In genomic region chr1:15834406-15835204, GRCh38 we compare ENCODE assay signal across 1 cellular context.
TF ChIP-seq lines count a peak whose summit lies in the region.

No MANE protein-coding gene starts in this region.

TF ChIP-seq in HepG2, 621 proteins besides CTCF, POLR2A, EP300 and RAD21 (continued from another document and continues in another):
- peak; percentile 50 for TF ChIP-seq MYPOP (CRISPR knock-in tag; IDR thresholded peaks at IDR 0.05)
- TF ChIP-seq NKX3-1 (CRISPR knock-in tag; IDR thresholded peaks at IDR 0.05), result peak; percentile 85
- TF ChIP-seq SRF (IDR thresholded peaks at IDR 0.05; ENCODE audit: low read depth, low read length), result no peak
- TF ChIP-seq TEAD3 (CRISPR knock-in tag; optimal IDR thresholded peaks at IDR 0.05; ENCODE audit: borderline replicate concordance), result peak; percentile 23
- peak; percentile 58; the same call in 1 of the 2 replicates for TF ChIP-seq BORCS8-MEF2B (CRISPR knock-in tag; IDR thresholded peaks at IDR 0.05)
- TF ChIP-seq, protein P1, sequence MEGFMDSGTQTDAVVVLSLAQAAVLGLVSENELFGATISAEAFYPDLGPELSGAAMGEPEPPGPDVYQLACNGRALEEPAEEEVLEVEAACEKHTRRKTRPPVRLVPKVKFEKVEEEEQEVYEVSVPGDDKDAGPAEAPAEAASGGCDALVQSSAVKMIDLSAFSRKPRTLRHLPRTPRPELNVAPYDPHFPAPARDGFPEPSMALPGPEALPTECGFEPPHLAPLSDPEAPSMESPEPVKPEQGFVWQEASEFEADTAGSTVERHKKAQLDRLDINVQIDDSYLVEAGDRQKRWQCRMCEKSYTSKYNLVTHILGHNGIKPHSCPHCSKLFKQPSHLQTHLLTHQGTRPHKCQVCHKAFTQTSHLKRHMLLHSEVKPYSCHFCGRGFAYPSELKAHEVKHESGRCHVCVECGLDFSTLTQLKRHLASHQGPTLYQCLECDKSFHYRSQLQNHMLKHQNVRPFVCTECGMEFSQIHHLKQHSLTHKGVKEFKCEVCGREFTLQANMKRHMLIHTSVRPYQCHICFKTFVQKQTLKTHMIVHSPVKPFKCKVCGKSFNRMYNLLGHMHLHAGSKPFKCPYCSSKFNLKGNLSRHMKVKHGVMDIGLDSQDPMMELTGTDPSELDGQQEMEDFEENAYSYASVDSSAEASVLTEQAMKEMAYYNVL (CRISPR knock-in tag; IDR thresholded peaks at IDR 0.05; ENCODE audit: borderline replicate concordance), result 0 out of 2 replicates have a peak, but pooled peaks have one; percentile 19
- TF ChIP-seq ZNF30 (CRISPR knock-in tag; IDR thresholded peaks at IDR 0.05), result peak; percentile 78; the same call in 1 of the 2 replicates
- peak; percentile 76; the same call in 1 of the 2 replicates for TF ChIP-seq SMAD3 (CRISPR knock-in tag; IDR thresholded peaks at IDR 0.05)
- no peak for TF ChIP-seq CSRNP2 (CRISPR knock-in tag; conservative IDR thresholded peaks at IDR 0.05; ENCODE audit: low read depth)
- TF ChIP-seq ZBTB7A (CRISPR knock-in tag; IDR thresholded peaks at IDR 0.05), result no peak
- peak; percentile 68; the same call in 1 of the 2 replicates for TF ChIP-seq ZNF44 (CRISPR knock-in tag; IDR thresholded peaks at IDR 0.05)
- TF ChIP-seq POLR2AphosphoS5 (IDR thresholded peaks at IDR 0.05; ENCODE audit: low read depth, low read length), result peak; percentile 75
- TF ChIP-seq SKI (IDR thresholded peaks at IDR 0.05; ENCODE audit: partially characterized antibody), result peak; percentile 64
- peak; percentile 86 for TF ChIP-seq ZNF687 (CRISPR knock-in tag; IDR thresholded peaks at IDR 0.05)
- no peak for TF ChIP-seq ZNF780A (CRISPR knock-in tag; IDR thresholded peaks at IDR 0.05)
- TF ChIP-seq HNF4A (CRISPR knock-in tag; IDR thresholded peaks at IDR 0.05), result no peak; the same call in 1 of the 2 replicates
- no peak for TF ChIP-seq EHMT2 (IDR thresholded peaks at IDR 0.05; ENCODE audit: borderline replicate concordance, low read depth, low read length)
- peak; percentile 45; the same call in 1 of the 2 replicates for TF ChIP-seq ZNF879 (CRISPR knock-in tag; IDR thresholded peaks at IDR 0.05)
- TF ChIP-seq KDM2A (CRISPR knock-in tag; IDR thresholded peaks at IDR 0.05; ENCODE audit: borderline replicate concordance, low read depth), result peak; percentile 82
- TF ChIP-seq, protein P2, sequence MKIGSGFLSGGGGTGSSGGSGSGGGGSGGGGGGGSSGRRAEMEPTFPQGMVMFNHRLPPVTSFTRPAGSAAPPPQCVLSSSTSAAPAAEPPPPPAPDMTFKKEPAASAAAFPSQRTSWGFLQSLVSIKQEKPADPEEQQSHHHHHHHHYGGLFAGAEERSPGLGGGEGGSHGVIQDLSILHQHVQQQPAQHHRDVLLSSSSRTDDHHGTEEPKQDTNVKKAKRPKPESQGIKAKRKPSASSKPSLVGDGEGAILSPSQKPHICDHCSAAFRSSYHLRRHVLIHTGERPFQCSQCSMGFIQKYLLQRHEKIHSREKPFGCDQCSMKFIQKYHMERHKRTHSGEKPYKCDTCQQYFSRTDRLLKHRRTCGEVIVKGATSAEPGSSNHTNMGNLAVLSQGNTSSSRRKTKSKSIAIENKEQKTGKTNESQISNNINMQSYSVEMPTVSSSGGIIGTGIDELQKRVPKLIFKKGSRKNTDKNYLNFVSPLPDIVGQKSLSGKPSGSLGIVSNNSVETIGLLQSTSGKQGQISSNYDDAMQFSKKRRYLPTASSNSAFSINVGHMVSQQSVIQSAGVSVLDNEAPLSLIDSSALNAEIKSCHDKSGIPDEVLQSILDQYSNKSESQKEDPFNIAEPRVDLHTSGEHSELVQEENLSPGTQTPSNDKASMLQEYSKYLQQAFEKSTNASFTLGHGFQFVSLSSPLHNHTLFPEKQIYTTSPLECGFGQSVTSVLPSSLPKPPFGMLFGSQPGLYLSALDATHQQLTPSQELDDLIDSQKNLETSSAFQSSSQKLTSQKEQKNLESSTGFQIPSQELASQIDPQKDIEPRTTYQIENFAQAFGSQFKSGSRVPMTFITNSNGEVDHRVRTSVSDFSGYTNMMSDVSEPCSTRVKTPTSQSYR (CRISPR knock-in tag; IDR thresholded peaks at IDR 0.05; ENCODE audit: borderline replicate concordance), result peak; percentile 41; the same call in 1 of the 2 replicates
- TF ChIP-seq PRDM10 (CRISPR knock-in tag; IDR thresholded peaks at IDR 0.05; ENCODE audit: low read depth), result no peak
- TF ChIP-seq ZNF878 (CRISPR knock-in tag; IDR thresholded peaks at IDR 0.05), result peak; percentile 91
- TF ChIP-seq ZNF781 (CRISPR knock-in tag; IDR thresholded peaks at IDR 0.05; ENCODE audit: borderline replicate concordance, not compliant biosample characterization), result peak; percentile 32
- peak; percentile 81; the same call in 1 of the 2 replicates for TF ChIP-seq TFDP2 (CRISPR knock-in tag; IDR thresholded peaks at IDR 0.05)
- peak; percentile 58; the same call in 1 of the 2 replicates for TF ChIP-seq ZMYM4 (CRISPR knock-in tag; IDR thresholded peaks at IDR 0.05)
- TF ChIP-seq SAP130 (CRISPR knock-in tag; IDR thresholded peaks at IDR 0.05; ENCODE audit: low read depth), result peak; percentile 61
- 0 out of 2 replicates have a peak, but pooled peaks have one; percentile 65 for TF ChIP-seq SRY (CRISPR knock-in tag; IDR thresholded peaks at IDR 0.05)
- peak; percentile 82; the same call in 1 of the 2 replicates for TF ChIP-seq DMAP1 (CRISPR knock-in tag; IDR thresholded peaks at IDR 0.05)
- TF ChIP-seq ZNF660 (CRISPR knock-in tag; IDR thresholded peaks at IDR 0.05; ENCODE audit: borderline replicate concordance, low read depth), result no peak
- TF ChIP-seq NFYC (CRISPR knock-in tag; IDR thresholded peaks at IDR 0.05), result peak; percentile 0
- TF ChIP-seq ZNF674 (CRISPR knock-in tag; IDR thresholded peaks at IDR 0.05; ENCODE audit: low read depth), result 0 out of 2 replicates have a peak, but pooled peaks have one; percentile 58
- TF ChIP-seq ZNF18 (CRISPR knock-in tag; IDR thresholded peaks at IDR 0.05; ENCODE audit: insufficient replicate concordance), result no peak
- peak; percentile 71; the same call in 1 of the 2 replicates for TF ChIP-seq TP53 (CRISPR knock-in tag; conservative IDR thresholded peaks at IDR 0.05)
- peak; percentile 90 for TF ChIP-seq ASH2L (IDR thresholded peaks at IDR 0.05; ENCODE audit: insufficient read length, low read depth, low read length)
